ENCODE assay signal across 1 cellular context in genomic region chr11:57638811-57639320, GRCh38.
TF ChIP-seq lines count a peak whose summit lies in the region.

No MANE protein-coding gene starts in this region.

TF ChIP-seq in HCT116, 20 proteins besides CTCF, POLR2A, EP300 and RAD21 (continued from another document):
- no peak for TF ChIP-seq MAX (IDR thresholded peaks at IDR 0.05)
- no peak for TF ChIP-seq ELF1 (IDR thresholded peaks at IDR 0.05; ENCODE audit: borderline replicate concordance, low read depth)
- TF ChIP-seq FOSL1 (IDR thresholded peaks at IDR 0.05; ENCODE audit: low read depth): no peak
- no peak for TF ChIP-seq ZBTB33 (IDR thresholded peaks at IDR 0.05; ENCODE audit: extremely low read depth, insufficient replicate concordance, low read length)
- no peak for TF ChIP-seq TCF7L2 (IDR thresholded peaks at IDR 0.05; ENCODE audit: borderline replicate concordance, extremely low read depth, insufficient read depth, insufficient read length)
- TF ChIP-seq ATF3 (IDR thresholded peaks at IDR 0.05): no peak
- no peak for TF ChIP-seq CEBPB (IDR thresholded peaks at IDR 0.05; ENCODE audit: low read depth)
- TF ChIP-seq POLR2AphosphoS5 (IDR thresholded peaks at IDR 0.05; ENCODE audit: low read depth, low read length): no peak
- no peak for TF ChIP-seq SIN3A (IDR thresholded peaks at IDR 0.05; ENCODE audit: low read depth)
- no peak for TF ChIP-seq REST (IDR thresholded peaks at IDR 0.05; ENCODE audit: low read depth)
TF ChIP-seq in HCT116: peak in this region for 0.
